Comparison of ENCODE assay signal across 16 cellular contexts in genomic region chr17:59764292-59764741, GRCh38. TPM values are rescaled to one million over a fixed set of nuclear protein-coding genes. Genes with fewer than 3 reads are reported as not detected.
DNase-seq lines count a peak whose midpoint lies in the region; ATAC-seq and TF ChIP-seq lines count a peak whose summit lies in the region.
"Had no signal": no experiment of that assay in that cellular context is flagged by ENCODE, and none has a peak within 500 bp of the region (broad histone marks: within the 10 kb centered on the region; RNA-seq: fewer than 3 reads in every experiment).

No MANE protein-coding gene starts in this region.

- no peaks in the 10 kb centered on the region for H3K27me3 Mint-ChIP-seq in activated T-cell treated with anti-CD3 and anti-CD28 coated beads, Interleukin-2, amount 50 U/mL, for 72 hours (ENCODE audit: low read depth)
- H3K27me3 Mint-ChIP-seq: naive thymus-derived CD4-positive, alpha-beta T cell had no signal

- peaks cover 3 to 4% of the 10 kb centered on the region in 2 donors for H3K9me3 Mint-ChIP-seq in activated T-cell treated with anti-CD3 and anti-CD28 coated beads, Interleukin-2, amount 50 U/mL, for 72 hours
- H3K9me3 Mint-ChIP-seq: CD8-positive, alpha-beta T cell had no signal

- peak overlapping the region; percentile 63 for H3K4me3 Mint-ChIP-seq in activated T-cell treated with anti-CD3 and anti-CD28 coated beads, Interleukin-2, amount 50 U/mL, for 72 hours
- H3K4me3 Mint-ChIP-seq: CD8-positive, alpha-beta T cell had no signal

- peaks cover 82% of the 10 kb centered on the region for H3K4me1 Mint-ChIP-seq in activated T-cell treated with anti-CD3 and anti-CD28 coated beads, Interleukin-2, amount 50 U/mL, for 72 hours (ENCODE audit: low read depth)

- intact Hi-C loops in vagina (cut with DNase I) = no loop called here

- peak overlapping the region; percentile 96 for H3K27ac ChIP-seq in AG04450 (ENCODE audit: low read depth, low read length)
- H3K27ac ChIP-seq in vagina = no peak overlapping the region
- H3K27ac ChIP-seq: WERI-Rb-1 had no signal

- H3K4me1 ChIP-seq in vagina = no peaks in the 10 kb centered on the region

- POLR2A ChIA-PET in AG04450 (lab: Yijun Ruan, JAX) = interaction anchor here (2.0 to 4.4 kb wide), 5 partner anchors 9 to 79 kb away, joined by 9 to 29 read pairs (median 12); no protein-coding TSS in a partner anchor

- H3K36me3 ChIP-seq in vagina = no peaks in the 10 kb centered on the region

- H3K27me3 ChIP-seq in AG04450 (ENCODE audit: control insufficient read depth, insufficient read depth, low read length) = no peaks in the 10 kb centered on the region
- H3K27me3 ChIP-seq in vagina = no peaks in the 10 kb centered on the region

- no peak for TF ChIP-seq POLR2A in vagina (IDR thresholded peaks at IDR 0.05)

- H3K9me3 ChIP-seq in AG04450 (ENCODE audit: control insufficient read depth, insufficient read depth, low read length) (no peaks in the 10 kb centered on the region), vagina (no peaks in the 10 kb centered on the region)

- CTCF ChIA-PET in AG04450 (lab: Charles Lee) = interaction anchor here (0.6 to 1.3 kb wide), 2 partner anchors 14 to 95 kb away, joined by 5 to 7 read pairs; no protein-coding TSS in a partner anchor

- H3K27ac Mint-ChIP-seq in activated T-cell treated with anti-CD3 and anti-CD28 coated beads, Interleukin-2, amount 50 U/mL, for 72 hours = peak overlapping the region; percentile 96
- H3K27ac Mint-ChIP-seq: CD8-positive, alpha-beta T cell had no signal

- no peak overlapping the region for H3K4me3 ChIP-seq in AG04450 (ENCODE audit: low read depth, low read length)
- H3K4me3 ChIP-seq in vagina = no peak overlapping the region

- peak; percentile 10 to 26 for ATAC-seq in activated T-cell treated with anti-CD3 and anti-CD28 coated beads, Interleukin-2, amount 50 U/mL, for 72 hours (replicated peaks in 1 of 2)
- ATAC-seq: CD8-positive, alpha-beta T cell; left cardiac atrium; naive thymus-derived CD4-positive, alpha-beta T cell; right cardiac atrium; Right ventricle myocardium inferior had no signal

- DNase-seq in AG04450 (ENCODE audit: low read depth, low spot score) (no peak), HCEC 1CT (peak; percentile 68), glomerular visceral epithelial cell (ENCODE audit: extremely low spot score) (peak; percentile 35), vagina (ENCODE audit: extremely low spot score in 2 of 2) (no peak), NCI-H748 (lab: John Stamatoyannopoulos, UW; ENCODE audit: unreplicated experiment) (no peak), SW480 (ENCODE audit: low spot score) (no peak)
- DNase-seq in activated T-cell treated with anti-CD3 and anti-CD28 coated beads, Interleukin-2, amount 50 U/mL, for 72 hours = no peak
- DNase-seq: CD8-positive, alpha-beta T cell; left cardiac atrium; naive thymus-derived CD4-positive, alpha-beta T cell; NCI-H1105; NCI-H524; right cardiac atrium; substantia nigra; WERI-Rb-1 had no signal

- TF ChIP-seq CTCF in AG04450 (IDR thresholded peaks at IDR 0.05; ENCODE audit: low read depth, low read length) = no peak
- no peak for TF ChIP-seq CTCF in vagina (IDR thresholded peaks at IDR 0.05)

- H3K36me3 Mint-ChIP-seq in activated T-cell treated with anti-CD3 and anti-CD28 coated beads, Interleukin-2, amount 50 U/mL, for 72 hours (ENCODE audit: insufficient read depth in 2 of 2) = peaks cover 13 to 38% of the 10 kb centered on the region in 2 donors

RNA-seq across cellular contexts. Expression of gene VMP1, which starts 56.9 kb away (rescaled TPM):
- polyA plus RNA-seq in AG04450 (2011; rRNA removed) = 174 and 196 TPM in 2 replicates
- polyA minus RNA-seq in AG04450 (2011; rRNA and poly(A)+ RNA removed) = 301 and 430 TPM in 2 replicates
- 100 to 1,000 TPM; 236 to 324 TPM for total RNA-seq in activated T-cell treated with anti-CD3 and anti-CD28 coated beads, Interleukin-2, amount 50 U/mL, for 72 hours
- 380 TPM for total RNA-seq in vagina

RNA-seq across cellular contexts. Expression of gene PTRH2, which starts 57.1 kb away (rescaled TPM):
- 56.0 and 56.1 TPM in 2 replicates for polyA plus RNA-seq in AG04450 (2011; rRNA removed)
- polyA minus RNA-seq in AG04450 (2011; rRNA and poly(A)+ RNA removed) = 27.4 and 30.8 TPM in 2 replicates
- total RNA-seq in activated T-cell treated with anti-CD3 and anti-CD28 coated beads, Interleukin-2, amount 50 U/mL, for 72 hours = 10 to 100 TPM; 22.2 to 29.3 TPM
- 43.0 TPM for total RNA-seq in vagina

Comparison
In these comparisons a context has a peak if more than half of its experiments do, and no peak if none do; other contexts are left out.
1. DNase-seq: peak in HCEC 1CT (single experiment) and glomerular visceral epithelial cell (single experiment); none in AG04450 (single experiment), activated T-cell treated with anti-CD3 and anti-CD28 coated beads, Interleukin-2, amount 50 U/mL, for 72 hours (0 of 2), vagina (0 of 2), NCI-H748 (single experiment) and SW480 (single experiment).